ENCODE assay signal across 9 cellular contexts in the genomic region with DNA sequence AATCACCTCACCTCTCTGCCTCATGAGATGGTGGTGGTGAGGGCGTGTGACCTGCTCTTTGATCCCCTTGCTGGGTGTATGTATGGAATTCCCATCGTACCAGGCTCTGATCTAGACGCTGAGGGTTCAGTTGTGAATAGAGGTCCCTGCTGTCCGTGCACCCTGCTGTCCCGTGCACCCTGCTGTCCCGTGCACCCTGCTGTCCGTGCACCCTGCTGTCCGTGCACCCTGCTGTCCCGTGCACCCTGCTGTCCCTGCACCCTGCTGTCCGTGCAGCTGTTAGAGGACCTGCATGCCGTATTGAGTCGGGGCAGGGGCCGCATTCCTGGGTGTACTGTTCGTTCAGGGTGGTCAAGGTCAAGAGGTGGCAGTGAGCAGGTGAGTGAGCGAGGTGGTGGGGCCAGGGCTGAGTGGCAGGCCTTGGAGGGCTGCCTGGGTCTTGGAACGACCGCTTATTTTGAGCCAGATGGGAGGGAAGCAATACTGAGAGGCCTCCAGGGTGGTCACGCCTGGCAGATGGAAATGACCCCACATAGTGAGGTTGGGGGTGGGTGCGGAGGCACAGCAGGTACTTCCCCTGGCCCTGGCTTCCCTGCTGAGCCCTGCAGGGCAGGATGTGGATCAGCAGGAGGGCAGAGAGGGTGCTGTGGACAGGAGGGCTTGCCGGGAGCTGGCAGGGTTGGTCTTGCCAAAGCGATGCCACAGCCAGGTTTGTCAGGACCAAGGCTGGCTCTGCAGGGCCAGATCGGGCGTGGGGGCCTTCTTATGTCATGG. TPM values are rescaled to one million over a fixed set of nuclear protein-coding genes. Genes with fewer than 3 reads are reported as not detected.
DNase-seq lines count a peak whose midpoint lies in the region; ATAC-seq and TF ChIP-seq lines count a peak whose summit lies in the region.
"Had no signal": no experiment of that assay in that cellular context is flagged by ENCODE, and none has a peak within 500 bp of the region (broad histone marks: within the 10 kb centered on the region; RNA-seq: fewer than 3 reads in every experiment).

No MANE protein-coding gene starts in this region.

- peaks cover 76% of the 10 kb centered on the region for H4K20me1 ChIP-seq in Karpas-422 (ENCODE audit: insufficient read depth, low read depth, low read length)

- no peak for ATAC-seq in upper lobe of right lung
- no peak for ATAC-seq in GM18517 (IDR thresholded peaks at IDR 0.05; ENCODE audit: unreplicated experiment)

- H3K4me3 ChIP-seq in Karpas-422 (ENCODE audit: low read length) (no peak overlapping the region), coronary artery (no peak overlapping the region), sigmoid colon (no peak overlapping the region), upper lobe of right lung (no peak overlapping the region)

- DNase-seq in NCI-H2227 (lab: John Stamatoyannopoulos, UW; ENCODE audit: unreplicated experiment) (peak; percentile 76), NCI-H2227 treated with DMSO at 0.1 percent for 48 hours (lab: John Stamatoyannopoulos, UW) (no peak), Karpas-422 (peak; percentile 69), coronary artery (ENCODE audit: low spot score) (peak; percentile 88), sigmoid colon (peak; percentile 85), upper lobe of right lung (no peak), NCI-H2081 treated with DMSO at 0.1 percent for 48 hours (lab: John Stamatoyannopoulos, UW) (no peak)
- DNase-seq: occipital lobe had no signal

- peaks cover 33% of the 10 kb centered on the region for H3K36me3 ChIP-seq in Karpas-422 (ENCODE audit: insufficient read depth, low read length)
- H3K36me3 ChIP-seq in sigmoid colon = peaks cover 39 to 78% (median 62%) of the 10 kb centered on the region in 4 donors
- H3K36me3 ChIP-seq in upper lobe of right lung = peaks cover 84% of the 10 kb centered on the region

- TF ChIP-seq CTCF in coronary artery (IDR thresholded peaks at IDR 0.05) (no peak), sigmoid colon (IDR thresholded peaks at IDR 0.05) (no peak), upper lobe of right lung (IDR thresholded peaks at IDR 0.05) (no peak)

- H3K27ac ChIP-seq in Karpas-422 (ENCODE audit: low read length) (no peak overlapping the region), coronary artery (no peak overlapping the region), sigmoid colon (no peak overlapping the region), upper lobe of right lung (no peak overlapping the region)

- intact Hi-C loops in sigmoid colon (cut with DNase I) (loop anchor here (10.0 kb wide), 1 partner anchor 606 kb away; a partner anchor contains a TSS), upper lobe of right lung (cut with DNase I) (no loop called here)

- TF ChIP-seq POLR2A in sigmoid colon (IDR thresholded peaks at IDR 0.05) = no peak

- H3K4me1 ChIP-seq in Karpas-422 (ENCODE audit: low read length) (peaks cover 42% of the 10 kb centered on the region), sigmoid colon (peaks cover 0 to 14% (median 12%) of the 10 kb centered on the region in 4 donors), upper lobe of right lung (peaks cover 4% of the 10 kb centered on the region)

- no peak for TF ChIP-seq EP300 in sigmoid colon (IDR thresholded peaks at IDR 0.05)

- no peak overlapping the region for H3K4me2 ChIP-seq in Karpas-422 (ENCODE audit: low read depth, low read length, poor library complexity, severe bottlenecking)

- H3K9me3 ChIP-seq in Karpas-422 (ENCODE audit: low read length) = no peaks in the 10 kb centered on the region
- H3K9me3 ChIP-seq in sigmoid colon = no peaks in the 10 kb centered on the region
- H3K9me3 ChIP-seq in upper lobe of right lung = no peaks in the 10 kb centered on the region

- H2AFZ ChIP-seq in Karpas-422 (ENCODE audit: low read length) = no peak overlapping the region

- H3K9me2 ChIP-seq in Karpas-422 (replicated peaks; ENCODE audit: insufficient read depth, low read length) = no peaks in the 10 kb centered on the region

- no peaks in the 10 kb centered on the region for H3K27me3 ChIP-seq in Karpas-422 (ENCODE audit: low read length)
- no peaks in the 10 kb centered on the region for H3K27me3 ChIP-seq in sigmoid colon
- no peaks in the 10 kb centered on the region for H3K27me3 ChIP-seq in upper lobe of right lung

- 77 to 85% methylated on average over 23 of the region's 23 CpGs for WGBS in sigmoid colon, 2 donors

- no peak overlapping the region for H3K9ac ChIP-seq in Karpas-422 (ENCODE audit: low read length)

- H3K79me2 ChIP-seq in Karpas-422 (ENCODE audit: low read length) = peaks cover 74% of the 10 kb centered on the region

RNA-seq across cellular contexts. Expression of a gene that starts 4.6 kb away (rescaled TPM):
- 21.2 and 52.5 TPM in 2 replicates for total RNA-seq in Karpas-422 (2014; rRNA removed; shearing (Covaris generic); ENCODE audit: low replicate concordance)
- 10 to 100 TPM; 22.8 to 54.3 (median 34.6) TPM for total RNA-seq in sigmoid colon
- 100 to 1,000 TPM; 137 to 162 (median 146) TPM for polyA plus RNA-seq in sigmoid colon
- total RNA-seq in upper lobe of right lung = 117 TPM

RNA-seq across cellular contexts. Expression of a gene that starts 15.6 kb away (rescaled TPM):
- 107 and 272 TPM in 2 replicates for total RNA-seq in Karpas-422 (2014; rRNA removed; shearing (Covaris generic); ENCODE audit: low replicate concordance)
- total RNA-seq in sigmoid colon (10 to 100 TPM; 52.1 to 79.7 (median 65.4) TPM), upper lobe of right lung (142 TPM)
- polyA plus RNA-seq in sigmoid colon = 100 to 1,000 TPM in 1 of 3 donors, 10 to 100 TPM in 2; 81.7 to 162 (median 86.9) TPM

RNA-seq across cellular contexts. Expression of a gene that starts 22.5 kb away (rescaled TPM):
- 26.2 and 54.8 TPM in 2 replicates for total RNA-seq in Karpas-422 (2014; rRNA removed; shearing (Covaris generic); ENCODE audit: low replicate concordance)
- total RNA-seq in sigmoid colon (10 to 100 TPM; 16.6 to 22.9 (median 20.2) TPM), upper lobe of right lung (11.1 TPM)
- 10 to 100 TPM in 2 of 3 donors, 1 to 10 TPM in 1; 5.5 to 10.8 (median 10.0) TPM for polyA plus RNA-seq in sigmoid colon

RNA-seq across cellular contexts. Expression of a gene that starts 27.0 kb away (rescaled TPM):
- total RNA-seq in Karpas-422 (2014; rRNA removed; shearing (Covaris generic); ENCODE audit: low replicate concordance) = 119 and 128 TPM in 2 replicates
- total RNA-seq in sigmoid colon = 10 to 100 TPM; 18.2 to 43.2 (median 24.5) TPM
- 10 to 100 TPM; 17.1 to 24.4 (median 23.4) TPM for polyA plus RNA-seq in sigmoid colon
- total RNA-seq in upper lobe of right lung = 16.4 TPM

RNA-seq across cellular contexts. Expression of a gene that starts 29.7 kb away (rescaled TPM):
- total RNA-seq in Karpas-422 (2014; rRNA removed; shearing (Covaris generic); ENCODE audit: low replicate concordance) = 44.3 and 47.5 TPM in 2 replicates
- total RNA-seq in sigmoid colon (10 to 100 TPM; 23.5 to 45.5 (median 31.1) TPM), upper lobe of right lung (30.7 TPM)
- polyA plus RNA-seq in sigmoid colon = 10 to 100 TPM; 10.4 to 27.9 (median 13.8) TPM

Comparison
In these comparisons a context has a peak if more than half of its experiments do, and no peak if none do; other contexts are left out.
1. DNase-seq: peak in NCI-H2227 (single experiment), Karpas-422 (single experiment), coronary artery (single experiment) and sigmoid colon (single experiment); none in NCI-H2227 treated with DMSO at 0.1 percent for 48 hours (single experiment), upper lobe of right lung (single experiment) and NCI-H2081 treated with DMSO at 0.1 percent for 48 hours (single experiment).